ENCODE assay signal across 1 cellular context in the genomic region with DNA sequence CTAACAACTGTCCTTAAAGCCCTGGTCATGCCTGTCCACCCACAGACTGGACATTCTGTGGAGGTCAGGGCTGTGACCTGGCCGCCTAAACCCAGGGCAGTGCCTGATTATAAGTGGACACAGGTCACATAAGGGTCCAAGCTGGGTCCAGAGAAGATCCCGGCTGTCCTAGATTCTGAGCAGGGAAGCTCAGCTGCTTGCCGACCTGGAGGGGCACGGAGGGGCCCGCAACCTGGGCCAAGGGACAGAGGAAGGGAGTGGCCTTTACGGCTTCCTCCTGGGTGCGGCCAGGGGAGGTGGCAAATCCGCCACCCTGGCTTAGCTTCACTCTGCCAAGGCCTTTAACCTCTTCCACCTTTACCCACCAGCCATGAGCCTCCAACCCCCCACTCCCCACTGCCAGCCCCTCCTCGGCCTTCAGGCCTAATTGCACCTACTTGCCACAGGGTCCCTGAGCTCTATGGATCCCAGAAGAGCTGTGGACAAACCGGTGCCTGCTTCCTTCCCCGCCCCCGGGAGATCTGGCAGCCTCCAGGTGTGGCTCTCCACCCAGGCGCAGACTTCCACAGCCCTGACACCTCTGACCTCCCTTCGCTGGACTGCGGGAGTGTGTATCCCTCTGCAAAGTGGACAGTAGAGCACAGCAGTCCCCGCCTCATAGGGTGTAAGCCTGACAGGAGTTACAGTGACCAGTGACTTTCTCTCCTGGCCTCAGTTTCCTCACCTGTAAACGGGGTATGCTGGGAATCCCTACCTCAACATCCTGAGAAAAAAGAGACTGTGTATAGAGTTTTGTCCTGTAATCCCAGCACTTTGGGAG.
TF ChIP-seq lines count a peak whose summit lies in the region.

No MANE protein-coding gene starts in this region.

TF ChIP-seq in SK-N-SH, 30 proteins besides CTCF, POLR2A, EP300 and RAD21 (continued from another document):
- TF ChIP-seq, protein P1, sequence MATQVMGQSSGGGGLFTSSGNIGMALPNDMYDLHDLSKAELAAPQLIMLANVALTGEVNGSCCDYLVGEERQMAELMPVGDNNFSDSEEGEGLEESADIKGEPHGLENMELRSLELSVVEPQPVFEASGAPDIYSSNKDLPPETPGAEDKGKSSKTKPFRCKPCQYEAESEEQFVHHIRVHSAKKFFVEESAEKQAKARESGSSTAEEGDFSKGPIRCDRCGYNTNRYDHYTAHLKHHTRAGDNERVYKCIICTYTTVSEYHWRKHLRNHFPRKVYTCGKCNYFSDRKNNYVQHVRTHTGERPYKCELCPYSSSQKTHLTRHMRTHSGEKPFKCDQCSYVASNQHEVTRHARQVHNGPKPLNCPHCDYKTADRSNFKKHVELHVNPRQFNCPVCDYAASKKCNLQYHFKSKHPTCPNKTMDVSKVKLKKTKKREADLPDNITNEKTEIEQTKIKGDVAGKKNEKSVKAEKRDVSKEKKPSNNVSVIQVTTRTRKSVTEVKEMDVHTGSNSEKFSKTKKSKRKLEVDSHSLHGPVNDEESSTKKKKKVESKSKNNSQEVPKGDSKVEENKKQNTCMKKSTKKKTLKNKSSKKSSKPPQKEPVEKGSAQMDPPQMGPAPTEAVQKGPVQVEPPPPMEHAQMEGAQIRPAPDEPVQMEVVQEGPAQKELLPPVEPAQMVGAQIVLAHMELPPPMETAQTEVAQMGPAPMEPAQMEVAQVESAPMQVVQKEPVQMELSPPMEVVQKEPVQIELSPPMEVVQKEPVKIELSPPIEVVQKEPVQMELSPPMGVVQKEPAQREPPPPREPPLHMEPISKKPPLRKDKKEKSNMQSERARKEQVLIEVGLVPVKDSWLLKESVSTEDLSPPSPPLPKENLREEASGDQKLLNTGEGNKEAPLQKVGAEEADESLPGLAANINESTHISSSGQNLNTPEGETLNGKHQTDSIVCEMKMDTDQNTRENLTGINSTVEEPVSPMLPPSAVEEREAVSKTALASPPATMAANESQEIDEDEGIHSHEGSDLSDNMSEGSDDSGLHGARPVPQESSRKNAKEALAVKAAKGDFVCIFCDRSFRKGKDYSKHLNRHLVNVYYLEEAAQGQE (IDR thresholded peaks at IDR 0.05; ENCODE audit: low read depth, low read length), result no peak
- no peak for TF ChIP-seq RXRA (IDR thresholded peaks at IDR 0.05; ENCODE audit: borderline replicate concordance, low read depth)
- no peak for TF ChIP-seq FOXM1 (IDR thresholded peaks at IDR 0.05; ENCODE audit: low read depth)
- TF ChIP-seq, protein P2, sequence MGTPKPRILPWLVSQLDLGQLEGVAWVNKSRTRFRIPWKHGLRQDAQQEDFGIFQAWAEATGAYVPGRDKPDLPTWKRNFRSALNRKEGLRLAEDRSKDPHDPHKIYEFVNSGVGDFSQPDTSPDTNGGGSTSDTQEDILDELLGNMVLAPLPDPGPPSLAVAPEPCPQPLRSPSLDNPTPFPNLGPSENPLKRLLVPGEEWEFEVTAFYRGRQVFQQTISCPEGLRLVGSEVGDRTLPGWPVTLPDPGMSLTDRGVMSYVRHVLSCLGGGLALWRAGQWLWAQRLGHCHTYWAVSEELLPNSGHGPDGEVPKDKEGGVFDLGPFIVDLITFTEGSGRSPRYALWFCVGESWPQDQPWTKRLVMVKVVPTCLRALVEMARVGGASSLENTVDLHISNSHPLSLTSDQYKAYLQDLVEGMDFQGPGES (IDR thresholded peaks at IDR 0.05; ENCODE audit: low read depth, low read length), result no peak
- TF ChIP-seq, protein P3, sequence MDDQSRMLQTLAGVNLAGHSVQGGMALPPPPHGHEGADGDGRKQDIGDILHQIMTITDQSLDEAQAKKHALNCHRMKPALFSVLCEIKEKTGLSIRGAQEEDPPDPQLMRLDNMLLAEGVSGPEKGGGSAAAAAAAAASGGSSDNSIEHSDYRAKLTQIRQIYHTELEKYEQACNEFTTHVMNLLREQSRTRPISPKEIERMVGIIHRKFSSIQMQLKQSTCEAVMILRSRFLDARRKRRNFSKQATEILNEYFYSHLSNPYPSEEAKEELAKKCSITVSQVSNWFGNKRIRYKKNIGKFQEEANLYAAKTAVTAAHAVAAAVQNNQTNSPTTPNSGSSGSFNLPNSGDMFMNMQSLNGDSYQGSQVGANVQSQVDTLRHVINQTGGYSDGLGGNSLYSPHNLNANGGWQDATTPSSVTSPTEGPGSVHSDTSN (IDR thresholded peaks at IDR 0.05), result no peak
- TF ChIP-seq, protein P4, sequence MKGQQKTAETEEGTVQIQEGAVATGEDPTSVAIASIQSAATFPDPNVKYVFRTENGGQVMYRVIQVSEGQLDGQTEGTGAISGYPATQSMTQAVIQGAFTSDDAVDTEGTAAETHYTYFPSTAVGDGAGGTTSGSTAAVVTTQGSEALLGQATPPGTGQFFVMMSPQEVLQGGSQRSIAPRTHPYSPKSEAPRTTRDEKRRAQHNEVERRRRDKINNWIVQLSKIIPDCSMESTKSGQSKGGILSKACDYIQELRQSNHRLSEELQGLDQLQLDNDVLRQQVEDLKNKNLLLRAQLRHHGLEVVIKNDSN (IDR thresholded peaks at IDR 0.05; ENCODE audit: borderline replicate concordance, low read depth), result no peak
- TF ChIP-seq ELF1 (IDR thresholded peaks at IDR 0.05), result no peak
- TF ChIP-seq SIN3A (IDR thresholded peaks at IDR 0.05; ENCODE audit: borderline replicate concordance, low read depth, low read length), result no peak
- no peak for TF ChIP-seq EZH2phosphoT487 (IDR thresholded peaks at IDR 0.05; ENCODE audit: borderline replicate concordance, low read depth)
- TF ChIP-seq TAF1 (IDR thresholded peaks at IDR 0.05; ENCODE audit: borderline replicate concordance, low read depth, low read length), result no peak
- TF ChIP-seq TEAD4 (IDR thresholded peaks at IDR 0.05; ENCODE audit: borderline replicate concordance, insufficient read depth), result no peak
